Comparison of ENCODE assay signal across 1 cellular context in genomic region chr13:101916758-101917474, GRCh38.
TF ChIP-seq lines count a peak whose summit lies in the region.

No MANE protein-coding gene starts in this region.

TF ChIP-seq in IMR-90, 13 proteins besides CTCF, POLR2A, EP300 and RAD21 (continued from another document):
- TF ChIP-seq SMC3 (IDR thresholded peaks at IDR 0.05; ENCODE audit: low read depth, low read length) (no peak), CEBPB (IDR thresholded peaks at IDR 0.05; ENCODE audit: low read depth, low read length) (no peak), MXI1 (IDR thresholded peaks at IDR 0.05; ENCODE audit: borderline replicate concordance, low read depth, low read length) (no peak), RCOR1 (IDR thresholded peaks at IDR 0.05; ENCODE audit: insufficient replicate concordance, low read length) (no peak), NFE2L2 (IDR thresholded peaks at IDR 0.05; ENCODE audit: low read depth, low read length) (no peak), BHLHE40 (IDR thresholded peaks at IDR 0.05; ENCODE audit: low read depth, low read length) (no peak)
